23 cellular contexts compared by ENCODE assay signal in the genomic region with DNA sequence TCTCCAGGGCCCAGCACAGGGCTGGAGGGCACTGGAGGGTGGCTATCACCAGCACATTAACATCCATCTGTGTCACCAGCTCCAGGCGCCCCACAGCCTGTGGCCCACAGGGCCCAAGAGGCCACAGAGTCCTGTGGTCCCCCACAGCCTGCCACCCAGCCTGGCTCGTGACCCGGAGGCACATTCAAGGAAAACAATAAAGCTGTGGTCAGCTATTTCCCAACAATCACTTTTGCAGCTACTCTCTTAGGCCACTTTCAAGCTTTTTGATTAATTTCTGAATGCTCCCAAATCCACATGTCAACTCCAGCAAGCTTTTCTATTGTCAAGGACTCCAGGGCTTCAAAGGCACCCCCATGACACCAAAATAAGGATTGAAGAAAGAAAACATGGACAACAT. TPM values are rescaled to one million over a fixed set of nuclear protein-coding genes. Genes with fewer than 3 reads are reported as not detected.
DNase-seq lines count a peak whose midpoint lies in the region; ATAC-seq and TF ChIP-seq lines count a peak whose summit lies in the region.
"Had no signal": no experiment of that assay in that cellular context is flagged by ENCODE, and none has a peak within 500 bp of the region (broad histone marks: within the 10 kb centered on the region; RNA-seq: fewer than 3 reads in every experiment).

No MANE protein-coding gene starts in this region.

- peak overlapping the region in 7 of 11 experiments; percentile 4 to 53 (median 38); a peak in 7 of 22 replicates for H3K27ac ChIP-seq in BLaER1 treated with 17β-estradiol and CSF1 and Interleukin-3, amounts not matched to agents 10 nM and 100 nM
- peak overlapping the region; percentile 0; the same call in 1 of the 2 replicates for H3K27ac ChIP-seq in MM.1S (ENCODE audit: low read length)
- H3K27ac ChIP-seq in osteoblast (ENCODE audit: low read depth, low read length): no peak overlapping the region
- H3K27ac ChIP-seq: brain microvascular endothelial cell, right atrium auricular region, thoracic aorta had no signal

- H3K27me3 Mint-ChIP-seq in dendritic cell treated with granulocyte-macrophage colony-stimulating factor and Interleukin-4, amounts not matched to agents 40 ng/mL and 50 ng/mL, for 4 days: no peaks in the 10 kb centered on the region

- H3K36me3 Mint-ChIP-seq in dendritic cell treated with granulocyte-macrophage colony-stimulating factor and Interleukin-4, amounts not matched to agents 40 ng/mL and 50 ng/mL, for 4 days (ENCODE audit: low read depth): peaks cover 98% of the 10 kb centered on the region

- H3K9me3 Mint-ChIP-seq in dendritic cell treated with granulocyte-macrophage colony-stimulating factor and Interleukin-4, amounts not matched to agents 40 ng/mL and 50 ng/mL, for 4 days: no peaks in the 10 kb centered on the region
- H3K9me3 Mint-ChIP-seq: T-helper 2 cell treated with Interferon-gamma antibody and Interleukin-4, amounts not matched to agents 5 μg/mL and 100 μg/mL, for 36 hours; WTC11 had no signal

- no peak overlapping the region for H3K4me3 ChIP-seq in BLaER1 treated with 17β-estradiol and CSF1 and Interleukin-3, amounts not matched to agents 10 nM and 100 nM
- H3K4me3 ChIP-seq in MM.1S (ENCODE audit: low read length) (no peak overlapping the region), osteoblast (ENCODE audit: insufficient read depth, low read length) (no peak overlapping the region)
- H3K4me3 ChIP-seq: right atrium auricular region, thoracic aorta had no signal

- H3K9ac ChIP-seq in BLaER1 treated with 17β-estradiol and CSF1 and Interleukin-3, amounts not matched to agents 10 nM and 100 nM: peak overlapping the region in 9 of 11 experiments; percentile 12 to 44 (median 23); a peak in 8 of 22 replicates
- H3K9ac ChIP-seq in MM.1S (ENCODE audit: low read length): no peak overlapping the region

- ATAC-seq in HG02884 (IDR thresholded peaks at IDR 0.05; ENCODE audit: unreplicated experiment): no peak
- ATAC-seq: Right ventricle myocardium inferior, WTC11 had no signal

- peaks cover 24% of the 10 kb centered on the region; the same call in 1 of the 2 replicates for H3F3A ChIP-seq in MM.1S (ENCODE audit: insufficient read depth, low read length)

- H3K79me2 ChIP-seq in MM.1S (ENCODE audit: low read length) (peaks cover 56% of the 10 kb centered on the region), osteoblast (ENCODE audit: insufficient read depth, low read length) (no peaks in the 10 kb centered on the region)

- H3K9me2 ChIP-seq in MM.1S (replicated peaks; ENCODE audit: insufficient read depth, low read length): no peaks in the 10 kb centered on the region

- H3K27me3 ChIP-seq in BLaER1 treated with 17β-estradiol and CSF1 and Interleukin-3, amounts not matched to agents 10 nM and 100 nM: no peaks in the 10 kb centered on the region
- no peaks in the 10 kb centered on the region for H3K27me3 ChIP-seq in MM.1S (replicated peaks; ENCODE audit: insufficient read depth, low read length)
- H3K27me3 ChIP-seq in osteoblast (ENCODE audit: insufficient read depth, low read length): no peaks in the 10 kb centered on the region
- H3K27me3 ChIP-seq: brain microvascular endothelial cell, right atrium auricular region had no signal

- TF ChIP-seq CTCF in MM.1S (IDR thresholded peaks at IDR 0.05; ENCODE audit: low read length): no peak
- TF ChIP-seq CTCF in osteoblast (IDR thresholded peaks at IDR 0.05; ENCODE audit: extremely low read depth, low read depth, low read length): no peak

- peak overlapping the region; percentile 77 for H3K27ac Mint-ChIP-seq in dendritic cell treated with granulocyte-macrophage colony-stimulating factor and Interleukin-4, amounts not matched to agents 40 ng/mL and 50 ng/mL, for 4 days
- H3K27ac Mint-ChIP-seq: WTC11 had no signal

- H4K20me1 ChIP-seq in BLaER1 treated with 17β-estradiol and CSF1 and Interleukin-3, amounts not matched to agents 10 nM and 100 nM: peaks cover 12 to 98% (median 70%) of the 10 kb centered on the region in 11 experiments; a peak in 19 of 22 replicates
- H4K20me1 ChIP-seq in MM.1S (ENCODE audit: insufficient read depth, low read length): no peaks in the 10 kb centered on the region
- H4K20me1 ChIP-seq in osteoblast (ENCODE audit: insufficient read depth, low read length): peaks cover 8% of the 10 kb centered on the region

- H3K4me1 Mint-ChIP-seq in dendritic cell treated with granulocyte-macrophage colony-stimulating factor and Interleukin-4, amounts not matched to agents 40 ng/mL and 50 ng/mL, for 4 days (ENCODE audit: low read depth): peaks cover 58% of the 10 kb centered on the region

- intact Hi-C loops in dendritic cell treated with granulocyte-macrophage colony-stimulating factor and Interleukin-4, amounts not matched to agents 40 ng/mL and 50 ng/mL, for 4 days (cut with micrococcal nuclease): loop anchor here (5.0 to 10.0 kb wide), 3 partner anchors 139 to 343 kb away; partner anchors contain the start of gene AP3S2

- peak overlapping the region in 2 of 11 experiments; percentile 6 to 36; a peak in 3 of 22 replicates for H3K4me2 ChIP-seq in BLaER1 treated with 17β-estradiol and CSF1 and Interleukin-3, amounts not matched to agents 10 nM and 100 nM
- no peak overlapping the region for H3K4me2 ChIP-seq in MM.1S (ENCODE audit: low read depth, low read length)
- H3K4me2 ChIP-seq in osteoblast (ENCODE audit: insufficient read depth, low read length): no peak overlapping the region

- DNase-seq in MM.1S (no peak), osteoblast (ENCODE audit: insufficient read length, low spot score, missing footprints) (peak; percentile 58), NCI-H345 (lab: John Stamatoyannopoulos, UW) (no peak)
- DNase-seq in activated CD4-positive, CD25-positive, alpha-beta regulatory T cell (lab: John Stamatoyannopoulos, UW): no peak
- DNase-seq in activated CD4-positive, alpha-beta T cell treated with anti-CD3 and anti-CD28 coated beads, Interleukin-2, amount 50 U/mL, for 4 hours: no peak
- DNase-seq: activated CD4-positive, alpha-beta T cell treated with anti-CD3 and anti-CD28 coated beads, Interleukin-2, amount 50 U/mL, for 48 hours; activated CD8-positive, alpha-beta memory T cell treated with anti-CD3 and anti-CD28 coated beads, Interleukin-2, amount 50 U/mL, for 48 hours; brain microvascular endothelial cell; mammary epithelial cell; NCI-H1417 treated with DMSO at 0.1 percent for 48 hours; NCI-H2081 treated with DMSO at 0.1 percent for 48 hours; NCI-H446; stimulated activated CD4-positive, alpha-beta T cell treated with anti-CD3 and anti-CD28 coated beads, Interleukin-12 subunit alpha, Interleukin-12 subunit beta, amount 100 ng/mL, for 4 hours; stimulated activated CD4-positive, alpha-beta T cell treated with anti-CD3 and anti-CD28 coated beads, Interleukin-4, amount 100 ng/mL, for 24 hours; stimulated activated naive CD4-positive, alpha-beta T cell had no signal

- H3K36me3 ChIP-seq in BLaER1 treated with 17β-estradiol and CSF1 and Interleukin-3, amounts not matched to agents 10 nM and 100 nM: peaks cover 72 to 100% (median 98%) of the 10 kb centered on the region in 11 experiments
- H3K36me3 ChIP-seq in MM.1S (replicated peaks; ENCODE audit: insufficient read depth, low read length) (no peaks in the 10 kb centered on the region; the same call in 1 of the 2 replicates), osteoblast (ENCODE audit: insufficient read depth, low read length) (peaks cover 38% of the 10 kb centered on the region)

- no peak overlapping the region for H2AFZ ChIP-seq in MM.1S (ENCODE audit: low read length)
- H2AFZ ChIP-seq in osteoblast (ENCODE audit: low read length): no peak overlapping the region

- no peak overlapping the region for H3K4me3 Mint-ChIP-seq in dendritic cell treated with granulocyte-macrophage colony-stimulating factor and Interleukin-4, amounts not matched to agents 40 ng/mL and 50 ng/mL, for 4 days
- H3K4me3 Mint-ChIP-seq: T-helper 2 cell treated with Interferon-gamma antibody and Interleukin-4, amounts not matched to agents 5 μg/mL and 100 μg/mL, for 36 hours; WTC11 had no signal

- H3K9me3 ChIP-seq in BLaER1 treated with 17β-estradiol and CSF1 and Interleukin-3, amounts not matched to agents 10 nM and 100 nM (replicated peaks in 1 of 11): no peaks in the 10 kb centered on the region
- no peaks in the 10 kb centered on the region for H3K9me3 ChIP-seq in MM.1S (replicated peaks; ENCODE audit: insufficient read depth, low read length)
- no peaks in the 10 kb centered on the region for H3K9me3 ChIP-seq in osteoblast (ENCODE audit: low read depth, low read length)
- H3K9me3 ChIP-seq: right atrium auricular region, thoracic aorta had no signal

- peaks cover 13 to 68% (median 29%) of the 10 kb centered on the region in 10 experiments; a peak in 19 of 20 replicates for H3K4me1 ChIP-seq in BLaER1 treated with 17β-estradiol and CSF1 and Interleukin-3, amounts not matched to agents 10 nM and 100 nM
- H3K4me1 ChIP-seq in MM.1S (ENCODE audit: low read length) (peaks cover 23% of the 10 kb centered on the region), osteoblast (ENCODE audit: insufficient read depth, low read length) (no peaks in the 10 kb centered on the region)

RNA-seq across cellular contexts. Expression of gene IDH2, which starts 16.7 kb away (rescaled TPM):
- total RNA-seq in osteoblast: 51.0 and 61.6 TPM in 2 replicates
